Comparison of ENCODE assay signal across 11 cellular contexts in genomic region chr7:40507166-40507565, GRCh38.
DNase-seq lines count a peak whose midpoint lies in the region; ATAC-seq and TF ChIP-seq lines count a peak whose summit lies in the region.
"Had no signal": no experiment of that assay in that cellular context is flagged by ENCODE, and none has a peak within 500 bp of the region (broad histone marks: within the 10 kb centered on the region; RNA-seq: fewer than 3 reads in every experiment).

No MANE protein-coding gene starts in this region.

- intact Hi-C loops in MCF 10A (cut with micrococcal nuclease) (no loop called here), breast epithelium (cut with DNase I; ENCODE audit: low total_unique reads) (no loop called here), colonic mucosa (cut with DNase I) (loop anchor here (10.0 kb wide), 1 partner anchor 128 kb away; no protein-coding TSS in a partner anchor), Calu3 (cut with micrococcal nuclease; ENCODE audit: unreplicated experiment) (loop anchor here (10.0 kb wide), 1 partner anchor 1208 kb away; no protein-coding TSS in a partner anchor)

- no peak overlapping the region for H3K9ac ChIP-seq in MM.1S (ENCODE audit: low read length)
- H3K9ac ChIP-seq in colonic mucosa (ENCODE audit: low read depth in 2 of 2, low read length in 2 of 2): no peak overlapping the region

- no peak overlapping the region for H3K4me3 Mint-ChIP-seq in MCF 10A (ENCODE audit: unreplicated experiment)
- H3K4me3 Mint-ChIP-seq in type B pancreatic cell: no peak overlapping the region
- H3K4me3 Mint-ChIP-seq in activated T-cell treated with anti-CD3 and anti-CD28 coated beads, Interleukin-2, amount 50 U/mL, for 4 hours: no peak overlapping the region
- H3K4me3 Mint-ChIP-seq in Calu3 (ENCODE audit: low read depth, unreplicated experiment): no peak overlapping the region
- H3K4me3 Mint-ChIP-seq: central memory CD8-positive, alpha-beta T cell had no signal

- no peaks in the 10 kb centered on the region for H3K9me2 ChIP-seq in MM.1S (replicated peaks; ENCODE audit: insufficient read depth, low read length)

- peak; percentile 13 for DNase-seq in MCF 10A (ENCODE audit: unreplicated experiment)
- DNase-seq in breast epithelium (ENCODE audit: low spot score in 2 of 2): no peak
- peak; percentile 18 for DNase-seq in MM.1S
- no peak for DNase-seq in colonic mucosa
- DNase-seq in type B pancreatic cell (ENCODE audit: extremely low spot score, unreplicated experiment): no peak
- no peak for DNase-seq in NCI-H1417 treated with DMSO at 0.1 percent for 48 hours (lab: John Stamatoyannopoulos, UW)
- DNase-seq in activated T-cell treated with anti-CD3 and anti-CD28 coated beads, Interleukin-2, amount 50 U/mL, for 4 hours: no peak
- DNase-seq in Calu3: no peak
- DNase-seq: uterus had no signal

- no peak for ATAC-seq in activated T-cell treated with anti-CD3 and anti-CD28 coated beads, Interleukin-2, amount 50 U/mL, for 4 hours

- TF ChIP-seq POLR2A in breast epithelium (IDR thresholded peaks at IDR 0.05): no peak

- H3K4me3 ChIP-seq in breast epithelium (no peak overlapping the region), MM.1S (ENCODE audit: low read length) (no peak overlapping the region), colonic mucosa (no peak overlapping the region)
- H3K4me3 ChIP-seq: SJSA1, uterus had no signal

- H4K20me1 ChIP-seq in MM.1S (ENCODE audit: insufficient read depth, low read length): no peaks in the 10 kb centered on the region

- no peaks in the 10 kb centered on the region for H3K36me3 ChIP-seq in breast epithelium
- no peaks in the 10 kb centered on the region for H3K36me3 ChIP-seq in MM.1S (replicated peaks; ENCODE audit: insufficient read depth, low read length)
- no peaks in the 10 kb centered on the region for H3K36me3 ChIP-seq in colonic mucosa
- H3K36me3 ChIP-seq: SJSA1, uterus had no signal

- H3K4me1 ChIP-seq in breast epithelium: no peaks in the 10 kb centered on the region
- no peaks in the 10 kb centered on the region for H3K4me1 ChIP-seq in MM.1S (ENCODE audit: low read length)
- no peaks in the 10 kb centered on the region for H3K4me1 ChIP-seq in colonic mucosa
- H3K4me1 ChIP-seq: SJSA1, uterus had no signal

- no peaks in the 10 kb centered on the region for H3K79me2 ChIP-seq in MM.1S (ENCODE audit: low read length)

- H3K27me3 Mint-ChIP-seq in MCF 10A (ENCODE audit: insufficient read depth, unreplicated experiment) (no peaks in the 10 kb centered on the region), type B pancreatic cell (no peaks in the 10 kb centered on the region), Calu3 (ENCODE audit: unreplicated experiment) (no peaks in the 10 kb centered on the region)
- no peaks in the 10 kb centered on the region for H3K27me3 Mint-ChIP-seq in activated T-cell treated with anti-CD3 and anti-CD28 coated beads, Interleukin-2, amount 50 U/mL, for 4 hours (ENCODE audit: low read depth)
- H3K27me3 Mint-ChIP-seq: central memory CD8-positive, alpha-beta T cell had no signal

- H3K27me3 ChIP-seq in breast epithelium: no peaks in the 10 kb centered on the region
- no peaks in the 10 kb centered on the region for H3K27me3 ChIP-seq in MM.1S (replicated peaks; ENCODE audit: insufficient read depth, low read length)
- no peaks in the 10 kb centered on the region for H3K27me3 ChIP-seq in colonic mucosa
- H3K27me3 ChIP-seq: SJSA1, uterus had no signal

- H3K27ac Mint-ChIP-seq in MCF 10A (ENCODE audit: low read depth, unreplicated experiment) (no peak overlapping the region), type B pancreatic cell (no peak overlapping the region), Calu3 (ENCODE audit: unreplicated experiment) (no peak overlapping the region)

- POLR2A ChIA-PET in MCF 10A (lab: Yijun Ruan, JAX): no interaction called here

- CTCF ChIA-PET in MCF 10A (lab: Yijun Ruan, JAX): interaction anchor here (0.6 to 1.2 kb wide), 6 partner anchors 9 to 1190 kb away, joined by 3 to 4 read pairs (median 3); no protein-coding TSS in a partner anchor
- CTCF ChIA-PET in Calu3 (lab: Charles Lee): interaction anchor here (0.6 to 2.1 kb wide), 4 partner anchors 98 to 1204 kb away, joined by 3 to 9 read pairs (median 4); no protein-coding TSS in a partner anchor

- H2AFZ ChIP-seq in MM.1S (ENCODE audit: low read length): no peak overlapping the region

- TF ChIP-seq CTCF in MCF 10A (IDR thresholded peaks at IDR 0.05; ENCODE audit: unreplicated experiment): no peak
- no peak for TF ChIP-seq CTCF in breast epithelium (IDR thresholded peaks at IDR 0.05)
- peak; percentile 46 for TF ChIP-seq CTCF in MM.1S (IDR thresholded peaks at IDR 0.05; ENCODE audit: low read length)
- peak; percentile 41 for TF ChIP-seq CTCF in colonic mucosa (IDR thresholded peaks at IDR 0.05)
- peak; percentile 25 for TF ChIP-seq CTCF in type B pancreatic cell (conservative IDR thresholded peaks at IDR 0.05)
- TF ChIP-seq CTCF in Calu3 (IDR thresholded peaks at IDR 0.05; ENCODE audit: unreplicated experiment): no peak

- H3K9me3 ChIP-seq in breast epithelium (peaks cover 0 to 5% of the 10 kb centered on the region in 2 donors), MM.1S (replicated peaks; ENCODE audit: insufficient read depth, low read length) (no peaks in the 10 kb centered on the region), colonic mucosa (no peaks in the 10 kb centered on the region)
- H3K9me3 ChIP-seq: SJSA1, uterus had no signal

- no peaks in the 10 kb centered on the region for H3F3A ChIP-seq in MM.1S (ENCODE audit: insufficient read depth, low read length)

- BruUV-seq in MCF 10A (replicated peaks; lab: Mats Ljungman, UMichigan) (no TSS peak), Calu3 (replicated peaks; lab: Mats Ljungman, UMichigan) (no TSS peak)

- H3K36me3 Mint-ChIP-seq in MCF 10A (ENCODE audit: insufficient read depth, unreplicated experiment) (no peaks in the 10 kb centered on the region), type B pancreatic cell (peaks cover 4% of the 10 kb centered on the region), Calu3 (ENCODE audit: insufficient read depth, unreplicated experiment) (no peaks in the 10 kb centered on the region)
- H3K36me3 Mint-ChIP-seq in activated T-cell treated with anti-CD3 and anti-CD28 coated beads, Interleukin-2, amount 50 U/mL, for 4 hours (ENCODE audit: insufficient read depth): no peaks in the 10 kb centered on the region

- H3K4me1 Mint-ChIP-seq in MCF 10A (ENCODE audit: insufficient read depth, unreplicated experiment) (no peaks in the 10 kb centered on the region), type B pancreatic cell (ENCODE audit: unreplicated experiment) (no peaks in the 10 kb centered on the region), Calu3 (ENCODE audit: low read depth, unreplicated experiment) (no peaks in the 10 kb centered on the region)
- H3K4me1 Mint-ChIP-seq in activated T-cell treated with anti-CD3 and anti-CD28 coated beads, Interleukin-2, amount 50 U/mL, for 4 hours (ENCODE audit: low read depth): no peaks in the 10 kb centered on the region
- H3K4me1 Mint-ChIP-seq: central memory CD8-positive, alpha-beta T cell had no signal

- H3K27ac ChIP-seq in breast epithelium (no peak overlapping the region), MM.1S (ENCODE audit: low read length) (no peak overlapping the region), colonic mucosa (no peak overlapping the region)
- H3K27ac ChIP-seq: SJSA1, uterus had no signal

- H3K4me2 ChIP-seq in MM.1S (ENCODE audit: low read depth, low read length): no peak overlapping the region

- H3K9me3 Mint-ChIP-seq in MCF 10A (ENCODE audit: unreplicated experiment) (peaks cover 12% of the 10 kb centered on the region), type B pancreatic cell (peaks cover 5% of the 10 kb centered on the region), Calu3 (ENCODE audit: low read depth, unreplicated experiment) (peaks cover 9% of the 10 kb centered on the region)
- peaks cover 14% of the 10 kb centered on the region for H3K9me3 Mint-ChIP-seq in activated T-cell treated with anti-CD3 and anti-CD28 coated beads, Interleukin-2, amount 50 U/mL, for 4 hours

Comparison
In these comparisons a context has a peak if more than half of its experiments do, and no peak if none do; other contexts are left out.
1. DNase-seq: peak in MCF 10A (single experiment) and MM.1S (single experiment); none in breast epithelium (0 of 2), colonic mucosa (single experiment), type B pancreatic cell (single experiment), NCI-H1417 treated with DMSO at 0.1 percent for 48 hours (single experiment), activated T-cell treated with anti-CD3 and anti-CD28 coated beads, Interleukin-2, amount 50 U/mL, for 4 hours (single experiment) and Calu3 (single experiment).
2. CTCF ChIP-seq: peak in MM.1S (single experiment), colonic mucosa (single experiment) and type B pancreatic cell (single experiment); none in MCF 10A (single experiment), breast epithelium (0 of 3) and Calu3 (single experiment).
3. intact Hi-C loops: an anchor here in colonic mucosa (10.0 kb wide) and Calu3 (10.0 kb wide); none called in MCF 10A and breast epithelium.